ENCODE assay signal across 18 cellular contexts in the genomic region with DNA sequence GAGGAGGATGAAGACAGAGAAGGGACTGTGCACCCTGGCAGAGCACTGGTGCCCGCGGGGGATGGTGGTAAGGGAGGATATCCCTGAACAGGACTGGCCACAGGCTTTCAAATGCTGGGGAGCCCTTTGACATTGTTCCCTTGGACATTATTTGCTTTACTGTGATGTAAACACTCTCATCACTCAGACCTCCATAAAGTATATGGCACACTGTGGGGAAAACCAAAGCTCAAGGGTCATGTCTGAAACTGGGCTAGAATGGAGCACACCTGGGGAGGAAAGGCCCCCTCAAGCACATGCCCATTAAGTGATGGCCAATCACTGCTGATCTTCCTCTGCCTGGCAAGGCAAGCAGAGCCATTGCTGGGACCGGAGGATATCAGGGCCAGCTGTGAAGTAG.
DNase-seq lines count a peak whose midpoint lies in the region; ATAC-seq and TF ChIP-seq lines count a peak whose summit lies in the region.
"Had no signal": no experiment of that assay in that cellular context is flagged by ENCODE, and none has a peak within 500 bp of the region (broad histone marks: within the 10 kb centered on the region; RNA-seq: fewer than 3 reads in every experiment).

No MANE protein-coding gene starts in this region.

- H4K20me1 ChIP-seq in GM23338 (replicated peaks; ENCODE audit: insufficient read depth) = no peaks in the 10 kb centered on the region
- H4K20me1 ChIP-seq: BLaER1 treated with 17β-estradiol and CSF1 and Interleukin-3, amounts not matched to agents 10 nM and 100 nM had no signal

- H3K27ac ChIP-seq in GM23338 (ENCODE audit: low read depth) = no peak overlapping the region
- H3K27ac ChIP-seq: BLaER1 treated with 17β-estradiol and CSF1 and Interleukin-3, amounts not matched to agents 10 nM and 100 nM had no signal

- H3K27ac Mint-ChIP-seq in chondrocyte (ENCODE audit: unreplicated experiment) (peak overlapping the region; percentile 29), GM23338 (no peak overlapping the region)
- H3K27ac Mint-ChIP-seq: B cell; CD8-positive, alpha-beta T cell; IgD-negative memory B cell had no signal

- H3F3A ChIP-seq in GM23338 (replicated peaks; ENCODE audit: low read depth) = no peaks in the 10 kb centered on the region

- ATAC-seq in mucosa of descending colon (peak; percentile 85), GM19035 (IDR thresholded peaks at IDR 0.05; ENCODE audit: unreplicated experiment) (no peak), GM23338 (no peak)
- ATAC-seq: CD8-positive, alpha-beta T cell; GM12878 had no signal

- H3K4me3 ChIP-seq in mucosa of descending colon = no peak overlapping the region
- no peak overlapping the region for H3K4me3 ChIP-seq in GM23338
- H3K4me3 ChIP-seq: BLaER1 treated with 17β-estradiol and CSF1 and Interleukin-3, amounts not matched to agents 10 nM and 100 nM; GM12878; HAP-1 had no signal

- H3K27me3 Mint-ChIP-seq in chondrocyte (ENCODE audit: low read depth) (peaks cover 2% of the 10 kb centered on the region), GM23338 (ENCODE audit: insufficient read depth, low read depth, poor library complexity) (peaks cover 2% of the 10 kb centered on the region)

- H3K4me1 Mint-ChIP-seq in chondrocyte (ENCODE audit: low read depth) = peaks cover 35% of the 10 kb centered on the region
- H3K4me1 Mint-ChIP-seq in GM23338 = peaks cover 2% of the 10 kb centered on the region
- H3K4me1 Mint-ChIP-seq: B cell, IgD-negative memory B cell had no signal

- H3K36me3 Mint-ChIP-seq in chondrocyte (ENCODE audit: low read depth) = no peaks in the 10 kb centered on the region
- H3K36me3 Mint-ChIP-seq in GM23338 (ENCODE audit: low read depth) = no peaks in the 10 kb centered on the region; the same call in 2 of the 3 replicates
- H3K36me3 Mint-ChIP-seq: CD8-positive, alpha-beta T cell had no signal

- H2AFZ ChIP-seq in GM23338 = no peak overlapping the region

- H3K4me2 ChIP-seq in GM23338 = no peak overlapping the region
- H3K4me2 ChIP-seq: BLaER1 treated with 17β-estradiol and CSF1 and Interleukin-3, amounts not matched to agents 10 nM and 100 nM had no signal

- H3K4me1 ChIP-seq in mucosa of descending colon (ENCODE audit: low read depth) (no peaks in the 10 kb centered on the region), GM23338 (ENCODE audit: insufficient read depth) (no peaks in the 10 kb centered on the region)
- H3K4me1 ChIP-seq: HAP-1 had no signal

- no peaks in the 10 kb centered on the region for H3K9me3 ChIP-seq in mucosa of descending colon

- peaks cover 4% of the 10 kb centered on the region for H3K9me3 Mint-ChIP-seq in chondrocyte (ENCODE audit: low read depth)
- peaks cover 12% of the 10 kb centered on the region; the same call in 2 of the 3 replicates for H3K9me3 Mint-ChIP-seq in GM23338
- H3K9me3 Mint-ChIP-seq: CD8-positive, alpha-beta T cell had no signal

- H3K9me2 ChIP-seq in GM23338 (ENCODE audit: insufficient read depth) = 0 out of 2 replicates have a peak, but pooled peaks cover 3% of the 10 kb centered on the region

- DNase-seq in COLO668 (lab: John Stamatoyannopoulos, UW; ENCODE audit: unreplicated experiment) (peak; percentile 68), DMS53 (lab: John Stamatoyannopoulos, UW) (peak; percentile 90), chondrocyte (ENCODE audit: low spot score) (no peak), mucosa of descending colon (no peak), ecto neural progenitor cell (ENCODE audit: low spot score) (no peak), NAMALWA (ENCODE audit: low spot score) (no peak), GM23338 (ENCODE audit: low spot score) (no peak)
- DNase-seq: CD8-positive, alpha-beta T cell; DMS153; DND-41; EL; KBM-7 had no signal

- no peaks in the 10 kb centered on the region for H3K79me2 ChIP-seq in GM23338 (replicated peaks; ENCODE audit: insufficient read depth)

- H3K27me3 ChIP-seq in GM23338 (ENCODE audit: insufficient read depth) = no peaks in the 10 kb centered on the region
- H3K27me3 ChIP-seq: BLaER1 treated with 17β-estradiol and CSF1 and Interleukin-3, amounts not matched to agents 10 nM and 100 nM had no signal

- no peak for TF ChIP-seq CTCF in chondrocyte (IDR thresholded peaks at IDR 0.05)
- TF ChIP-seq CTCF in mucosa of descending colon (IDR thresholded peaks at IDR 0.05) = no peak
- TF ChIP-seq CTCF in GM23338 (conservative IDR thresholded peaks at IDR 0.05; ENCODE audit: low read depth in 2 of 2) = no peak

- intact Hi-C loops in mucosa of descending colon (cut with DNase I, micrococcal nuclease) = no loop called here

- no peaks in the 10 kb centered on the region for H3K36me3 ChIP-seq in mucosa of descending colon (ENCODE audit: low read depth)
- H3K36me3 ChIP-seq in GM23338 (ENCODE audit: insufficient read depth) = no peaks in the 10 kb centered on the region
- H3K36me3 ChIP-seq: BLaER1 treated with 17β-estradiol and CSF1 and Interleukin-3, amounts not matched to agents 10 nM and 100 nM; HAP-1 had no signal

- H3K4me3 Mint-ChIP-seq in chondrocyte (ENCODE audit: unreplicated experiment) (no peak overlapping the region), GM23338 (no peak overlapping the region)
- H3K4me3 Mint-ChIP-seq: B cell; CD8-positive, alpha-beta T cell; IgD-negative memory B cell had no signal

TF ChIP-seq in GM23338, 12 proteins besides CTCF, POLR2A, EP300 and RAD21:
- TF ChIP-seq EZH2 (IDR thresholded peaks at IDR 0.05; ENCODE audit: low read depth, unreplicated experiment) (no peak), JUNB (IDR thresholded peaks at IDR 0.05; ENCODE audit: unreplicated experiment) (no peak)
- TF ChIP-seq, protein P1, sequence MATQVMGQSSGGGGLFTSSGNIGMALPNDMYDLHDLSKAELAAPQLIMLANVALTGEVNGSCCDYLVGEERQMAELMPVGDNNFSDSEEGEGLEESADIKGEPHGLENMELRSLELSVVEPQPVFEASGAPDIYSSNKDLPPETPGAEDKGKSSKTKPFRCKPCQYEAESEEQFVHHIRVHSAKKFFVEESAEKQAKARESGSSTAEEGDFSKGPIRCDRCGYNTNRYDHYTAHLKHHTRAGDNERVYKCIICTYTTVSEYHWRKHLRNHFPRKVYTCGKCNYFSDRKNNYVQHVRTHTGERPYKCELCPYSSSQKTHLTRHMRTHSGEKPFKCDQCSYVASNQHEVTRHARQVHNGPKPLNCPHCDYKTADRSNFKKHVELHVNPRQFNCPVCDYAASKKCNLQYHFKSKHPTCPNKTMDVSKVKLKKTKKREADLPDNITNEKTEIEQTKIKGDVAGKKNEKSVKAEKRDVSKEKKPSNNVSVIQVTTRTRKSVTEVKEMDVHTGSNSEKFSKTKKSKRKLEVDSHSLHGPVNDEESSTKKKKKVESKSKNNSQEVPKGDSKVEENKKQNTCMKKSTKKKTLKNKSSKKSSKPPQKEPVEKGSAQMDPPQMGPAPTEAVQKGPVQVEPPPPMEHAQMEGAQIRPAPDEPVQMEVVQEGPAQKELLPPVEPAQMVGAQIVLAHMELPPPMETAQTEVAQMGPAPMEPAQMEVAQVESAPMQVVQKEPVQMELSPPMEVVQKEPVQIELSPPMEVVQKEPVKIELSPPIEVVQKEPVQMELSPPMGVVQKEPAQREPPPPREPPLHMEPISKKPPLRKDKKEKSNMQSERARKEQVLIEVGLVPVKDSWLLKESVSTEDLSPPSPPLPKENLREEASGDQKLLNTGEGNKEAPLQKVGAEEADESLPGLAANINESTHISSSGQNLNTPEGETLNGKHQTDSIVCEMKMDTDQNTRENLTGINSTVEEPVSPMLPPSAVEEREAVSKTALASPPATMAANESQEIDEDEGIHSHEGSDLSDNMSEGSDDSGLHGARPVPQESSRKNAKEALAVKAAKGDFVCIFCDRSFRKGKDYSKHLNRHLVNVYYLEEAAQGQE (IDR thresholded peaks at IDR 0.05; ENCODE audit: unreplicated experiment) = no peak

Comparison
In these comparisons a context has a peak if more than half of its experiments do, and no peak if none do; other contexts are left out.
1. DNase-seq: peak in COLO668 (single experiment) and DMS53 (single experiment); none in chondrocyte (single experiment), mucosa of descending colon (0 of 3), ecto neural progenitor cell (single experiment), NAMALWA (single experiment) and GM23338 (single experiment).